1 cellular context compared by ENCODE assay signal in the genomic region with DNA sequence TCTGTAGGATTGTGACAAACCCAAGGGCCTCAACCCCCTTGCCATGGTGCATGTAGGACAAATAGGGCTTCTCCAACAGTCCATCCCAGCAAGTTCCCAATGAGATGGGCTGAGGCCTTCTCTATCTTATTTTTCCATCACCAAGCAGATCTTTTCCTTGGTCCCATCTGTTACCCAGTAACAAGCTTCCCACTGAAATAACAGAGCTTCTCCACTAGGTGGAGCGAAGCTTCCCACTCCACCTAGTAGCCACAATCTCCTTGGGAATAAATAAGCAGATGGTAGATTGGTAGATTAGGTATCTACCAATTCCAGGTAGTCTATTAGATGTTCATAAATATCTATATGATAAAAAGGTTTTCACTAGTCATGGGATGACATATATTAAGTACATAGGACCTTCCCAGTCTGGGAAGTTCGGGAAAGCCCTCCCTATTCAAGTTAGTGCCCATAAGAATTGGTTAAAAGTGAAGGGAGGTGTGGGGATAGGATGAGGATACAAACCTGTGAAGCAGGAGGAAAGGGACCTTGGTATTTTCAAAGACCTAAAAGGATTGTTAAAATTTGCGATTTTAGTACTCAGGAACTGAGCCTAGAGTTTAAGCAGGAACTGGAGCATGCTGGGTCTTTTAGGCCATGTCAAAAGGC.
TF ChIP-seq lines count a peak whose summit lies in the region.

No MANE protein-coding gene starts in this region.

TF ChIP-seq in endothelial cell of umbilical vein, 7 proteins besides CTCF, POLR2A, EP300 and RAD21:
- TF ChIP-seq FOS (IDR thresholded peaks at IDR 0.05; ENCODE audit: borderline replicate concordance, insufficient read depth, low read length): no peak
- TF ChIP-seq MYC (IDR thresholded peaks at IDR 0.05; ENCODE audit: low read depth, low read length): no peak
- TF ChIP-seq GATA2 (IDR thresholded peaks at IDR 0.05; ENCODE audit: insufficient read depth, insufficient read length, low read depth, low read length): no peak
- TF ChIP-seq EZH2 (IDR thresholded peaks at IDR 0.05; ENCODE audit: borderline replicate concordance, low read depth, low read length, severe bottlenecking): no peak
- no peak for TF ChIP-seq JUN (IDR thresholded peaks at IDR 0.05; ENCODE audit: borderline replicate concordance, insufficient read depth, insufficient read length, low read depth)
- TF ChIP-seq, protein P1, sequence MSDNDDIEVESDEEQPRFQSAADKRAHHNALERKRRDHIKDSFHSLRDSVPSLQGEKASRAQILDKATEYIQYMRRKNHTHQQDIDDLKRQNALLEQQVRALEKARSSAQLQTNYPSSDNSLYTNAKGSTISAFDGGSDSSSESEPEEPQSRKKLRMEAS (IDR thresholded peaks at IDR 0.05; ENCODE audit: insufficient read depth, insufficient read length): no peak
- TF ChIP-seq POLR2AphosphoS5 (IDR thresholded peaks at IDR 0.05; ENCODE audit: insufficient read depth, low read depth, low read length): no peak
